ENCODE assay signal across 32 cellular contexts in the genomic region with DNA sequence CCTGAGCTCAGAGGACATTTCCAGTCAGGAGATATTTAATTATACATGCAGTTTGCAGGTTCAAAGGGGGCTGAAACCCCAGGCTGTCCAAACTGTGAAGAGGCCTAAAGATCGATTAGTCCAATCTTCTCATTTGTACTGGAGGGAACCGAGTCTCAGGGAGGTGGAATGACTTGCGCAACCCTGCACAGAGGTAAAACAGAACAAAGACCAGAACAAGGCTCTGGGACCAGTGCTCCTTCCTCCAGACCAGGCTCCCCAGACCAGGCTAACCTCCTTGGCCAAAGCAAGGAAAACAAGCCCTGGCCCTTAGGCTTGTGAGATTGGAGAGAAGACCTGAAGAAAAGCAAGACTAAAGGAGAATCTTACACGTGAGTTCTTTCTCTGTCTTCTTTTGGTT.
"Had no signal": no experiment of that assay in that cellular context is flagged by ENCODE, and none has a peak within 500 bp of the region (broad histone marks: within the 10 kb centered on the region; RNA-seq: fewer than 3 reads in every experiment).

No MANE protein-coding gene starts in this region.

- H3K4me3 ChIP-seq: ascending aorta, breast epithelium, coronary artery, dorsolateral prefrontal cortex, gastrocnemius medialis, heart left ventricle had no signal

- H3K27me3 ChIP-seq: ascending aorta, breast epithelium, dorsolateral prefrontal cortex, gastrocnemius medialis, heart left ventricle had no signal

- DNase-seq: activated CD4-positive, alpha-beta memory T cell treated with anti-CD3 and anti-CD28 coated beads, Interleukin-2, amount 10 ng/mL, durations not matched to agents 7 days and 5 days; activated CD4-positive, alpha-beta T cell treated with anti-CD3 and anti-CD28 coated beads for 4 hours; activated CD4-positive, alpha-beta T cell treated with anti-CD3 and anti-CD28 coated beads, Interleukin-2, amount 10 ng/mL, durations not matched to agents 7 days and 5 days; activated CD4-positive, alpha-beta T cell treated with anti-CD3 and anti-CD28 coated beads, Interleukin-2, amount 50 U/mL, for 4 hours; activated CD4-positive, CD25-positive, alpha-beta regulatory T cell; activated CD4-positive, CD25-positive, alpha-beta regulatory T cell treated with anti-CD3 and anti-CD28 coated beads, Interleukin-2, amount 50 U/mL, for 72 hours; activated CD8-positive, alpha-beta memory T cell treated with anti-CD3 and anti-CD28 coated beads, Interleukin-2, amount 50 U/mL, for 48 hours; activated gamma-delta T cell; activated naive CD4-positive, alpha-beta T cell; activated naive CD4-positive, alpha-beta T cell treated with anti-CD3 and anti-CD28 coated beads, Interleukin-2, amount 10 ng/mL, durations not matched to agents 7 days and 5 days; activated naive CD8-positive, alpha-beta T cell treated with anti-CD3 and anti-CD28 coated beads, Interleukin-2, amount 10 ng/mL, durations not matched to agents 7 days and 5 days; activated T-cell treated with anti-CD3 and anti-CD28 coated beads for 4 hours; activated T-cell treated with anti-CD3 and anti-CD28 coated beads, Interleukin-2, amount 50 U/mL, for 24 hours; activated T-cell treated with anti-CD3 and anti-CD28 coated beads, Interleukin-2, amount 50 U/mL, for 72 hours; dorsolateral prefrontal cortex; effector memory CD4-positive, alpha-beta T cell; foreskin fibroblast; gastrocnemius medialis; heart left ventricle; T-helper 1 cell; T-helper 17 cell; T1000 had no signal

- ATAC-seq: activated naive CD4-positive, alpha-beta T cell treated with anti-CD3 and anti-CD28 coated beads, Interleukin-2, amount 50 U/mL, for 72 hours; activated T-cell treated with anti-CD3 and anti-CD28 coated beads, Interleukin-2, amount 50 U/mL, for 72 hours; esophagus mucosa; gastrocnemius medialis; heart left ventricle; T-helper 17 cell had no signal

- H3K36me3 Mint-ChIP-seq: activated naive CD4-positive, alpha-beta T cell treated with anti-CD3 and anti-CD28 coated beads, Interleukin-2, amount 10 ng/mL, durations not matched to agents 7 days and 5 days; activated naive CD8-positive, alpha-beta T cell treated with anti-CD3 and anti-CD28 coated beads, Interleukin-2, amount 10 ng/mL, durations not matched to agents 7 days and 5 days had no signal

- H3K27ac Mint-ChIP-seq: activated CD4-positive, alpha-beta memory T cell treated with anti-CD3 and anti-CD28 coated beads, Interleukin-2, amount 10 ng/mL, durations not matched to agents 7 days and 5 days; activated CD4-positive, alpha-beta T cell treated with anti-CD3 and anti-CD28 coated beads, Interleukin-2, amount 10 ng/mL, durations not matched to agents 7 days and 5 days; activated naive CD4-positive, alpha-beta T cell treated with anti-CD3 and anti-CD28 coated beads, Interleukin-2, amount 10 ng/mL, durations not matched to agents 7 days and 5 days; activated naive CD4-positive, alpha-beta T cell treated with anti-CD3 and anti-CD28 coated beads, Interleukin-2, amount 50 U/mL, for 72 hours; activated naive CD8-positive, alpha-beta T cell treated with anti-CD3 and anti-CD28 coated beads, Interleukin-2, amount 10 ng/mL, durations not matched to agents 7 days and 5 days; activated T-cell treated with anti-CD3 and anti-CD28 coated beads, Interleukin-2, amount 50 U/mL, for 24 hours; activated T-cell treated with anti-CD3 and anti-CD28 coated beads, Interleukin-2, amount 50 U/mL, for 72 hours; dendritic cell treated with granulocyte-macrophage colony-stimulating factor and Interleukin-4, amounts not matched to agents 40 ng/mL and 50 ng/mL, for 4 days; endodermal cell; T-helper 17 cell; T-helper 2 cell treated with Interferon-gamma antibody and Interleukin-4, amounts not matched to agents 5 μg/mL and 100 μg/mL, for 36 hours had no signal

- H3K4me1 Mint-ChIP-seq: activated CD4-positive, alpha-beta memory T cell treated with anti-CD3 and anti-CD28 coated beads, Interleukin-2, amount 10 ng/mL, durations not matched to agents 7 days and 5 days; activated CD4-positive, alpha-beta T cell treated with anti-CD3 and anti-CD28 coated beads, Interleukin-2, amount 10 ng/mL, durations not matched to agents 7 days and 5 days; activated naive CD4-positive, alpha-beta T cell treated with anti-CD3 and anti-CD28 coated beads, Interleukin-2, amount 10 ng/mL, durations not matched to agents 7 days and 5 days; activated naive CD8-positive, alpha-beta T cell treated with anti-CD3 and anti-CD28 coated beads, Interleukin-2, amount 10 ng/mL, durations not matched to agents 7 days and 5 days; central memory CD8-positive, alpha-beta T cell; T-helper 17 cell had no signal

- H3K27me3 Mint-ChIP-seq: activated CD4-positive, alpha-beta T cell treated with anti-CD3 and anti-CD28 coated beads, Interleukin-2, amount 10 ng/mL, durations not matched to agents 7 days and 5 days; central memory CD8-positive, alpha-beta T cell; dendritic cell treated with granulocyte-macrophage colony-stimulating factor and Interleukin-4, amounts not matched to agents 40 ng/mL and 50 ng/mL, for 4 days had no signal

- H3K9me3 ChIP-seq: ascending aorta, gastrocnemius medialis had no signal

- H3K4me1 ChIP-seq: ascending aorta, breast epithelium, gastrocnemius medialis had no signal

- H3K36me3 ChIP-seq: ascending aorta, breast epithelium, gastrocnemius medialis, heart left ventricle had no signal

- H3K4me3 Mint-ChIP-seq: activated CD4-positive, alpha-beta memory T cell treated with anti-CD3 and anti-CD28 coated beads, Interleukin-2, amount 10 ng/mL, durations not matched to agents 7 days and 5 days; activated CD4-positive, alpha-beta T cell treated with anti-CD3 and anti-CD28 coated beads, Interleukin-2, amount 10 ng/mL, durations not matched to agents 7 days and 5 days; activated naive CD4-positive, alpha-beta T cell treated with anti-CD3 and anti-CD28 coated beads, Interleukin-2, amount 10 ng/mL, durations not matched to agents 7 days and 5 days; activated naive CD8-positive, alpha-beta T cell treated with anti-CD3 and anti-CD28 coated beads, Interleukin-2, amount 10 ng/mL, durations not matched to agents 7 days and 5 days; activated T-cell treated with anti-CD3 and anti-CD28 coated beads, Interleukin-2, amount 50 U/mL, for 24 hours; activated T-cell treated with anti-CD3 and anti-CD28 coated beads, Interleukin-2, amount 50 U/mL, for 72 hours; brain; central memory CD8-positive, alpha-beta T cell; dendritic cell treated with granulocyte-macrophage colony-stimulating factor and Interleukin-4, amounts not matched to agents 40 ng/mL and 50 ng/mL, for 4 days; endodermal cell; T-helper 17 cell; T-helper 2 cell treated with Interferon-gamma antibody and Interleukin-4, amounts not matched to agents 5 μg/mL and 100 μg/mL, for 36 hours had no signal

- H3K27ac ChIP-seq: ascending aorta, breast epithelium, coronary artery, gastrocnemius medialis, heart left ventricle had no signal
